In the genomic region with DNA sequence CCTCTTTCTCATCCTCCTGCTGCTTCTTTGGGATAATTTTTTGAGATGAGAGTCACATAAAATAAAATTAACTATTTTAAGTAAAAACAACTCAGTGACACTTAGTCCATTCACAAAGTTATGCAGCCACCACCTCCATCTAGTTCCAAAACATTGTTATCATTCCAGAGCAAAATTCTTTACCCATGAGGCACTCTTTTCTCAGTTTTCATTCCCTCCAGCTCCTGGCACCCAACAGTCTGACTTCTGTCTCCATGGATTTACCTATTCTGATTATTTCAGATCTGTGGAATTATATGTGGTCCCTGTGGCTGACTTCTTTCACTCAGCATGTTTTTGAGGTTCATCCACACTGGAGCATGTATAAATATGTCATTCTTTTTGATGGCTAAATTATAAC, we compare ENCODE assay signal across 15 cellular contexts.
DNase-seq lines count a peak whose midpoint lies in the region; ATAC-seq and TF ChIP-seq lines count a peak whose summit lies in the region.
"Had no signal": no experiment of that assay in that cellular context is flagged by ENCODE, and none has a peak within 500 bp of the region (broad histone marks: within the 10 kb centered on the region; RNA-seq: fewer than 3 reads in every experiment).

No MANE protein-coding gene starts in this region.

- H3K27ac ChIP-seq in SJCRH30 (peak overlapping the region; percentile 20; the same call in 1 of the 2 replicates), fibroblast of lung (ENCODE audit: insufficient read depth, low read length) (peak overlapping the region; percentile 31), heart left ventricle (no peak overlapping the region)
- H3K27ac ChIP-seq: esophagus squamous epithelium, right atrium auricular region had no signal

- peak; percentile 93 for DNase-seq in EH (ENCODE audit: low read depth)
- no peak for DNase-seq in SJCRH30
- DNase-seq in fibroblast of lung (ENCODE audit: low read depth in 2 of 2): peak; percentile 2 to 89
- DNase-seq in retinal pigment epithelial cell (ENCODE audit: low read depth): peak; percentile 68
- no peak for DNase-seq in NCI-H345 (lab: John Stamatoyannopoulos, UW)
- no peak for DNase-seq in heart left ventricle
- no peak for DNase-seq in activated T-helper 2 cell treated with anti-CD3 and anti-CD28 coated beads, Interferon-gamma antibody, Interleukin-2, Interleukin-4, amounts not matched to agents 10 μg/mL and 5 μg/mL and 100 μg/mL, durations not matched to agents 14 hours and 24 hours and 36 hours (ENCODE audit: low spot score)
- DNase-seq: activated CD4-positive, alpha-beta T cell treated with anti-CD3 and anti-CD28 coated beads, Interleukin-2, amount 50 U/mL, for 4 hours; esophagus squamous epithelium; naive thymus-derived CD4-positive, alpha-beta T cell; NCI-H187 treated with DMSO at 0.1 percent for 48 hours; T-helper 9 cell had no signal

- H3K36me3 ChIP-seq in SJCRH30 (no peaks in the 10 kb centered on the region), fibroblast of lung (ENCODE audit: control insufficient read depth, insufficient read depth, low read length) (no peaks in the 10 kb centered on the region), heart left ventricle (no peaks in the 10 kb centered on the region)
- H3K36me3 ChIP-seq: esophagus squamous epithelium, right atrium auricular region had no signal

- H3K36me3 Mint-ChIP-seq in activated T-helper 2 cell treated with anti-CD3 and anti-CD28 coated beads, Interferon-gamma antibody, Interleukin-2, Interleukin-4, amounts not matched to agents 10 μg/mL and 5 μg/mL and 100 μg/mL, durations not matched to agents 14 hours and 24 hours and 36 hours (ENCODE audit: low read depth): no peaks in the 10 kb centered on the region
- H3K36me3 Mint-ChIP-seq: naive thymus-derived CD4-positive, alpha-beta T cell had no signal

- TF ChIP-seq CTCF in fibroblast of lung (conservative IDR thresholded peaks at IDR 0.05 in 1 of 2, IDR thresholded peaks at IDR 0.05 in 1 of 2; ENCODE audit: low read depth in 1 of 2, low read length in 2 of 2): no peak
- TF ChIP-seq CTCF in retinal pigment epithelial cell (conservative IDR thresholded peaks at IDR 0.05; ENCODE audit: low read depth, low read length): no peak
- TF ChIP-seq CTCF in heart left ventricle (IDR thresholded peaks at IDR 0.05): no peak

- H3K4me3 ChIP-seq in SJCRH30 (no peak overlapping the region), fibroblast of lung (replicated peaks in 1 of 4; ENCODE audit: control extremely low read depth in 1 of 4, insufficient read depth in 1 of 4, low read depth in 3 of 4, low read length in 4 of 4) (no peak overlapping the region), retinal pigment epithelial cell (ENCODE audit: low read length) (no peak overlapping the region), heart left ventricle (no peak overlapping the region)
- H3K4me3 ChIP-seq: esophagus squamous epithelium, right atrium auricular region had no signal

- no peak overlapping the region for H2AFZ ChIP-seq in fibroblast of lung (ENCODE audit: low read length)

- H3K27me3 Mint-ChIP-seq in activated T-helper 2 cell treated with anti-CD3 and anti-CD28 coated beads, Interferon-gamma antibody, Interleukin-2, Interleukin-4, amounts not matched to agents 10 μg/mL and 5 μg/mL and 100 μg/mL, durations not matched to agents 14 hours and 24 hours and 36 hours (ENCODE audit: low read depth): peaks cover 3% of the 10 kb centered on the region

- H3K27me3 ChIP-seq in SJCRH30 (no peaks in the 10 kb centered on the region), fibroblast of lung (ENCODE audit: control insufficient read depth, insufficient read depth, low read length) (no peaks in the 10 kb centered on the region), heart left ventricle (peaks cover 0 to 3% (median 0%) of the 10 kb centered on the region in 9 donors)
- H3K27me3 ChIP-seq: esophagus squamous epithelium, right atrium auricular region had no signal

- H3K9me3 ChIP-seq in SJCRH30 (replicated peaks) (no peaks in the 10 kb centered on the region), fibroblast of lung (ENCODE audit: control insufficient read depth, insufficient read depth, low read depth, low read length) (no peaks in the 10 kb centered on the region), heart left ventricle (no peaks in the 10 kb centered on the region)
- H3K9me3 ChIP-seq: esophagus squamous epithelium, right atrium auricular region had no signal

- no peak overlapping the region for H3K4me3 Mint-ChIP-seq in activated T-helper 2 cell treated with anti-CD3 and anti-CD28 coated beads, Interferon-gamma antibody, Interleukin-2, Interleukin-4, amounts not matched to agents 10 μg/mL and 5 μg/mL and 100 μg/mL, durations not matched to agents 14 hours and 24 hours and 36 hours (ENCODE audit: low read depth)
- H3K4me3 Mint-ChIP-seq: central memory CD8-positive, alpha-beta T cell; naive thymus-derived CD4-positive, alpha-beta T cell had no signal

- no peaks in the 10 kb centered on the region for H3K4me1 Mint-ChIP-seq in activated T-helper 2 cell treated with anti-CD3 and anti-CD28 coated beads, Interferon-gamma antibody, Interleukin-2, Interleukin-4, amounts not matched to agents 10 μg/mL and 5 μg/mL and 100 μg/mL, durations not matched to agents 14 hours and 24 hours and 36 hours (ENCODE audit: low read depth)
- H3K4me1 Mint-ChIP-seq: central memory CD8-positive, alpha-beta T cell; naive thymus-derived CD4-positive, alpha-beta T cell had no signal

- H3K9me3 Mint-ChIP-seq in activated T-helper 2 cell treated with anti-CD3 and anti-CD28 coated beads, Interferon-gamma antibody, Interleukin-2, Interleukin-4, amounts not matched to agents 10 μg/mL and 5 μg/mL and 100 μg/mL, durations not matched to agents 14 hours and 24 hours and 36 hours: peaks cover under 1% of the 10 kb centered on the region
- H3K9me3 Mint-ChIP-seq: central memory CD8-positive, alpha-beta T cell had no signal

- intact Hi-C loops in heart left ventricle (cut with DNase I): no loop called here
- intact Hi-C loops in activated T-helper 2 cell treated with anti-CD3 and anti-CD28 coated beads, Interferon-gamma antibody, Interleukin-2, Interleukin-4, amounts not matched to agents 10 μg/mL and 5 μg/mL and 100 μg/mL, durations not matched to agents 14 hours and 24 hours and 36 hours (cut with micrococcal nuclease): no loop called here

- H3K4me2 ChIP-seq in fibroblast of lung (ENCODE audit: extremely low read depth, insufficient read depth, low read length): no peak overlapping the region

- ATAC-seq in heart left ventricle (no peak), GM18511 (IDR thresholded peaks at IDR 0.05; ENCODE audit: unreplicated experiment) (no peak)
- ATAC-seq: naive thymus-derived CD4-positive, alpha-beta T cell had no signal

- H3K79me2 ChIP-seq in fibroblast of lung (ENCODE audit: control insufficient read depth, insufficient read depth, low read length): no peaks in the 10 kb centered on the region

- no peak overlapping the region for H3K27ac Mint-ChIP-seq in activated T-helper 2 cell treated with anti-CD3 and anti-CD28 coated beads, Interferon-gamma antibody, Interleukin-2, Interleukin-4, amounts not matched to agents 10 μg/mL and 5 μg/mL and 100 μg/mL, durations not matched to agents 14 hours and 24 hours and 36 hours
- H3K27ac Mint-ChIP-seq: naive thymus-derived CD4-positive, alpha-beta T cell had no signal

- H3K9ac ChIP-seq in fibroblast of lung (ENCODE audit: insufficient read depth, low read length): no peak overlapping the region

- TF ChIP-seq POLR2A in heart left ventricle (IDR thresholded peaks at IDR 0.05): no peak

- no peaks in the 10 kb centered on the region for H3K4me1 ChIP-seq in SJCRH30
- peaks cover 17% of the 10 kb centered on the region for H3K4me1 ChIP-seq in fibroblast of lung (ENCODE audit: control insufficient read depth, extremely low read depth, insufficient read depth, low read length)
- no peaks in the 10 kb centered on the region for H3K4me1 ChIP-seq in heart left ventricle
- H3K4me1 ChIP-seq: esophagus squamous epithelium, right atrium auricular region had no signal

- H4K20me1 ChIP-seq in fibroblast of lung (ENCODE audit: control insufficient read depth, extremely low read depth, insufficient read depth, low read length): no peaks in the 10 kb centered on the region

Comparison
In these comparisons a context has a peak if more than half of its experiments do, and no peak if none do; other contexts are left out.
1. DNase-seq: peak in EH (single experiment), fibroblast of lung (2 of 2) and retinal pigment epithelial cell (single experiment); none in SJCRH30 (0 of 2), NCI-H345 (single experiment), heart left ventricle (0 of 5) and activated T-helper 2 cell treated with anti-CD3 and anti-CD28 coated beads, Interferon-gamma antibody, Interleukin-2, Interleukin-4, amounts not matched to agents 10 μg/mL and 5 μg/mL and 100 μg/mL, durations not matched to agents 14 hours and 24 hours and 36 hours (single experiment).
2. H3K27ac ChIP-seq: peak in SJCRH30 (single experiment) and fibroblast of lung (single experiment); none in heart left ventricle (0 of 12).